ENCODE assay signal across 19 cellular contexts in genomic region chr3:108623504-108623903, GRCh38. TPM values are rescaled to one million over a fixed set of nuclear protein-coding genes. Genes with fewer than 3 reads are reported as not detected.
DNase-seq lines count a peak whose midpoint lies in the region; ATAC-seq and TF ChIP-seq lines count a peak whose summit lies in the region.
"Had no signal": no experiment of that assay in that cellular context is flagged by ENCODE, and none has a peak within 500 bp of the region (broad histone marks: within the 10 kb centered on the region; RNA-seq: fewer than 3 reads in every experiment).

No MANE protein-coding gene starts in this region.

- no peak for ATAC-seq in HG02623 (IDR thresholded peaks at IDR 0.05; ENCODE audit: unreplicated experiment)

- peak; percentile 93 for DNase-seq in DMS 273 (lab: John Stamatoyannopoulos, UW; ENCODE audit: unreplicated experiment)
- peak; percentile 26 for DNase-seq in G401 (ENCODE audit: low spot score)
- DNase-seq in RPMI7951 (ENCODE audit: low read depth), result peak; percentile 19
- peak; percentile 6 for DNase-seq in fibroblast of mammary gland (ENCODE audit: low read depth)
- DNase-seq in C1 segment of cervical spinal cord (lab: John Stamatoyannopoulos, UW), result no peak
- no peak for DNase-seq in Ammon's horn (ENCODE audit: low spot score)
- no peak for DNase-seq in LoVo (ENCODE audit: low spot score)
- DNase-seq: AML-193; Calu3; CD4-positive, alpha-beta T cell; DND-41; H7; NCI-H1048; NCI-H146; NCI-H2081 treated with DMSO at 0.1 percent for 48 hours; NCI-H226; NCI-H526 treated with DMSO at 0.1 percent for 48 hours; SK-N-SH had no signal

- in situ Hi-C loops in G401 (cut with HindIII; ENCODE audit: low sequenced_read_pairs), result no loop called here

- no peak overlapping the region for H3K4me3 ChIP-seq in fibroblast of mammary gland (ENCODE audit: control insufficient read depth, low read depth, low read length)

- TF ChIP-seq CTCF in fibroblast of mammary gland (conservative IDR thresholded peaks at IDR 0.05; ENCODE audit: control insufficient read depth, insufficient read depth, low read depth, low read length), result no peak

RNA-seq across cellular contexts. Expression of gene DZIP3, which starts 34.0 kb away (rescaled TPM):
- total RNA-seq in G401 (2014; rRNA removed; shearing (Covaris generic)), result 12.6 and 17.8 TPM in 2 replicates
- 10.1 and 12.5 TPM in 2 replicates for total RNA-seq in RPMI7951 (2014; rRNA removed; shearing (Covaris generic))

RNA-seq across cellular contexts. Expression of gene CIP2A, which starts 34.3 kb away (rescaled TPM):
- total RNA-seq in G401 (2014; rRNA removed; shearing (Covaris generic)), result 30.2 and 34.3 TPM in 2 replicates
- 72.3 and 91.9 TPM in 2 replicates for total RNA-seq in RPMI7951 (2014; rRNA removed; shearing (Covaris generic))

Comparison
In these comparisons a context has a peak if more than half of its experiments do, and no peak if none do; other contexts are left out.
1. DNase-seq: peak in DMS 273 (single experiment), G401 (single experiment), RPMI7951 (single experiment) and fibroblast of mammary gland (single experiment); none in C1 segment of cervical spinal cord (0 of 14), Ammon's horn (single experiment) and LoVo (single experiment).